In genomic region chr4:99853190-99853589, GRCh38 we compare ENCODE assay signal across 1 cellular context.
TF ChIP-seq lines count a peak whose summit lies in the region.

No MANE protein-coding gene starts in this region.

TF ChIP-seq in SK-N-SH treated with all-trans-retinoic acid at 6 μM for 48 hours, 23 proteins besides CTCF, POLR2A, EP300 and RAD21 (continued from another document):
- TF ChIP-seq TSHZ2 (CRISPR knock-in tag; IDR thresholded peaks at IDR 0.05): no peak
- no peak for TF ChIP-seq ZNF70 (CRISPR knock-in tag; IDR thresholded peaks at IDR 0.05)
- TF ChIP-seq ARNTL (CRISPR knock-in tag; IDR thresholded peaks at IDR 0.05; ENCODE audit: borderline replicate concordance, low read depth): no peak
- no peak for TF ChIP-seq ZC3H10 (CRISPR knock-in tag; IDR thresholded peaks at IDR 0.05)
- no peak for TF ChIP-seq TOX (CRISPR knock-in tag; IDR thresholded peaks at IDR 0.05; ENCODE audit: borderline replicate concordance)
- no peak for TF ChIP-seq ISL1 (CRISPR knock-in tag; IDR thresholded peaks at IDR 0.05)
- no peak for TF ChIP-seq RARB (CRISPR knock-in tag; IDR thresholded peaks at IDR 0.05)
- no peak for TF ChIP-seq BACH2 (CRISPR knock-in tag; IDR thresholded peaks at IDR 0.05; ENCODE audit: borderline replicate concordance)
- no peak for TF ChIP-seq SNAI2 (CRISPR knock-in tag; IDR thresholded peaks at IDR 0.05)
- TF ChIP-seq, protein P1, sequence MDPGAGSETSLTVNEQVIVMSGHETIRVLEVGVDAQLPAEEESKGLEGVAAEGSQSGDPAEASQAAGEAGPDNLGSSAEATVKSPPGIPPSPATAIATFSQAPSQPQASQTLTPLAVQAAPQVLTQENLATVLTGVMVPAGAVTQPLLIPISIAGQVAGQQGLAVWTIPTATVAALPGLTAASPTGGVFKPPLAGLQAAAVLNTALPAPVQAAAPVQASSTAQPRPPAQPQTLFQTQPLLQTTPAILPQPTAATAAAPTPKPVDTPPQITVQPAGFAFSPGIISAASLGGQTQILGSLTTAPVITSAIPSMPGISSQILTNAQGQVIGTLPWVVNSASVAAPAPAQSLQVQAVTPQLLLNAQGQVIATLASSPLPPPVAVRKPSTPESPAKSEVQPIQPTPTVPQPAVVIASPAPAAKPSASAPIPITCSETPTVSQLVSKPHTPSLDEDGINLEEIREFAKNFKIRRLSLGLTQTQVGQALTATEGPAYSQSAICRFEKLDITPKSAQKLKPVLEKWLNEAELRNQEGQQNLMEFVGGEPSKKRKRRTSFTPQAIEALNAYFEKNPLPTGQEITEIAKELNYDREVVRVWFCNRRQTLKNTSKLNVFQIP (CRISPR knock-in tag; IDR thresholded peaks at IDR 0.05; ENCODE audit: borderline replicate concordance, low read depth): no peak
